15 cellular contexts compared by ENCODE assay signal in the genomic region with DNA sequence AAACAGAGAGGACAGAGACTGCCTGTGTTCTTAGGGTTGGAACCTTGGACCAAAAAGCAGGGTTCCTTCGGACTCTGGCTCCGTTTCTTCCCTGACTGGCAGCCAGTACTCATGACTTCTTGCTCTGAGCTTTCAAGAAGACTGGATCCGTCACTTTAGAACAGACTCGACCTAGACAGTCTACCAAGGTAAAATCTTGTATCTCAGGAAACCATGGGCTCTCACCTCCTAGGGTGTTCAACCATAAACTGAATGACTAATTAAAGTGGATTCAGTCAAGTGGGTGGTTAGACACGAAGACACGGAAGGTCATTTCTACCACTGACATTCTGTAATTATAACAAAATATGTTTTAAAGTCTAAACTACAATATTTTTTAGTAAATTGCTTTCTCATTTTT.
DNase-seq lines count a peak whose midpoint lies in the region; ATAC-seq and TF ChIP-seq lines count a peak whose summit lies in the region.
"Had no signal": no experiment of that assay in that cellular context is flagged by ENCODE, and none has a peak within 500 bp of the region (broad histone marks: within the 10 kb centered on the region; RNA-seq: fewer than 3 reads in every experiment).

No MANE protein-coding gene starts in this region.

- peaks cover 3 to 8% of the 10 kb centered on the region in 2 donors for H3K36me3 Mint-ChIP-seq in activated T-cell treated with anti-CD3 and anti-CD28 coated beads, Interleukin-2, amount 50 U/mL, for 72 hours (ENCODE audit: insufficient read depth in 2 of 2)
- H3K36me3 Mint-ChIP-seq in immature natural killer cell, result no peaks in the 10 kb centered on the region
- H3K36me3 Mint-ChIP-seq in stimulated activated effector memory CD8-positive, alpha-beta T cell treated with anti-CD3 and anti-CD28 coated beads, Interleukin-12 subunit alpha, Interleukin-12 subunit beta, amount 100 ng/mL, for 72 hours, result no peaks in the 10 kb centered on the region

- H3K4me3 Mint-ChIP-seq in activated T-cell treated with anti-CD3 and anti-CD28 coated beads, Interleukin-2, amount 50 U/mL, for 72 hours, result no peak overlapping the region
- H3K4me3 Mint-ChIP-seq in immature natural killer cell, result peak overlapping the region in 4 of 5 donors; percentile 23 to 59 (median 29)
- no peak overlapping the region for H3K4me3 Mint-ChIP-seq in stimulated activated effector memory CD8-positive, alpha-beta T cell treated with anti-CD3 and anti-CD28 coated beads, Interleukin-12 subunit alpha, Interleukin-12 subunit beta, amount 100 ng/mL, for 72 hours
- H3K4me3 Mint-ChIP-seq: HFFc6 had no signal

- peak in 1 of 2 donors; percentile 45 for ATAC-seq in activated T-cell treated with anti-CD3 and anti-CD28 coated beads, Interleukin-2, amount 50 U/mL, for 72 hours (replicated peaks in 1 of 2)
- ATAC-seq in stimulated activated effector memory CD8-positive, alpha-beta T cell treated with anti-CD3 and anti-CD28 coated beads, Interleukin-12 subunit alpha, Interleukin-12 subunit beta, amount 100 ng/mL, for 72 hours, result peak; percentile 97
- ATAC-seq in GM21723 (IDR thresholded peaks at IDR 0.05; ENCODE audit: unreplicated experiment) (no peak), Right ventricle myocardium inferior (no peak)
- ATAC-seq: HepG2 had no signal

- no peak for DNase-seq in activated T-cell treated with anti-CD3 and anti-CD28 coated beads, Interleukin-2, amount 50 U/mL, for 72 hours
- no peak for DNase-seq in activated T-cell treated with anti-CD3 and anti-CD28 coated beads for 4 hours
- peak; percentile 55 to 63 (median 58) for DNase-seq in immature natural killer cell
- no peak for DNase-seq in stimulated activated effector memory CD8-positive, alpha-beta T cell treated with anti-CD3 and anti-CD28 coated beads, Interleukin-12 subunit alpha, Interleukin-12 subunit beta, amount 100 ng/mL, for 72 hours (ENCODE audit: low spot score in 2 of 2)
- DNase-seq in Right ventricle myocardium inferior (ENCODE audit: missing footprints), result no peak
- DNase-seq: 8988T, AML-193, DMS53, GF-D8, HCEC 1CT, HFFc6 had no signal

- no peak for TF ChIP-seq CTCF in Loucy (conservative IDR thresholded peaks at IDR 0.05; ENCODE audit: low read length)

- H3K4me1 Mint-ChIP-seq in activated T-cell treated with anti-CD3 and anti-CD28 coated beads, Interleukin-2, amount 50 U/mL, for 72 hours (ENCODE audit: low read depth), result peaks cover 30% of the 10 kb centered on the region
- peaks cover 12 to 30% of the 10 kb centered on the region in 2 donors for H3K4me1 Mint-ChIP-seq in immature natural killer cell
- H3K4me1 Mint-ChIP-seq in stimulated activated effector memory CD8-positive, alpha-beta T cell treated with anti-CD3 and anti-CD28 coated beads, Interleukin-12 subunit alpha, Interleukin-12 subunit beta, amount 100 ng/mL, for 72 hours, result peaks cover 15% of the 10 kb centered on the region

- peak overlapping the region; percentile 10 for H3K27ac Mint-ChIP-seq in activated T-cell treated with anti-CD3 and anti-CD28 coated beads, Interleukin-2, amount 50 U/mL, for 72 hours
- peak overlapping the region in 5 of 6 donors; percentile 55 to 79 (median 63) for H3K27ac Mint-ChIP-seq in immature natural killer cell
- peak overlapping the region; percentile 78 for H3K27ac Mint-ChIP-seq in stimulated activated effector memory CD8-positive, alpha-beta T cell treated with anti-CD3 and anti-CD28 coated beads, Interleukin-12 subunit alpha, Interleukin-12 subunit beta, amount 100 ng/mL, for 72 hours
- H3K27ac Mint-ChIP-seq: HFFc6 had no signal

- intact Hi-C loops in Right ventricle myocardium inferior (cut with DNase I), result no loop called here

- H3K9me2 ChIP-seq in Loucy (replicated peaks; ENCODE audit: low read depth, low read length), result no peaks in the 10 kb centered on the region

- no peaks in the 10 kb centered on the region for H3K9me3 ChIP-seq in Loucy (ENCODE audit: insufficient read depth, low read depth, low read length)

- H3K9me3 Mint-ChIP-seq in activated T-cell treated with anti-CD3 and anti-CD28 coated beads, Interleukin-2, amount 50 U/mL, for 72 hours, result peaks cover 5% of the 10 kb centered on the region in 2 donors
- H3K9me3 Mint-ChIP-seq in immature natural killer cell, result no peaks in the 10 kb centered on the region
- H3K9me3 Mint-ChIP-seq in stimulated activated effector memory CD8-positive, alpha-beta T cell treated with anti-CD3 and anti-CD28 coated beads, Interleukin-12 subunit alpha, Interleukin-12 subunit beta, amount 100 ng/mL, for 72 hours, result peaks cover 3% of the 10 kb centered on the region
- H3K9me3 Mint-ChIP-seq: HFFc6 had no signal

- no peaks in the 10 kb centered on the region for H3F3A ChIP-seq in Loucy (ENCODE audit: low read depth)

- 0 out of 2 replicates have a peak overlapping the region, but pooled peaks have one; percentile 32 for H2AFZ ChIP-seq in Loucy (ENCODE audit: low read length)

- no peaks in the 10 kb centered on the region for H4K20me1 ChIP-seq in Loucy (ENCODE audit: insufficient read depth, low read length, poor library complexity, severe bottlenecking)
- H4K20me1 ChIP-seq: BLaER1 had no signal

- H3K27me3 Mint-ChIP-seq in activated T-cell treated with anti-CD3 and anti-CD28 coated beads, Interleukin-2, amount 50 U/mL, for 72 hours (ENCODE audit: low read depth), result no peaks in the 10 kb centered on the region
- H3K27me3 Mint-ChIP-seq in immature natural killer cell (ENCODE audit: low read depth in 3 of 3), result peaks cover 0 to 6% (median 3%) of the 10 kb centered on the region in 3 donors

- no peak overlapping the region for H3K4me3 ChIP-seq in Loucy (ENCODE audit: low read length, poor library complexity, severe bottlenecking)
- H3K4me3 ChIP-seq: BLaER1 had no signal

- no peak overlapping the region for H3K4me2 ChIP-seq in Loucy (ENCODE audit: low read depth, low read length, poor library complexity, severe bottlenecking)
- H3K4me2 ChIP-seq: BLaER1 had no signal

- H3K79me2 ChIP-seq in Loucy (ENCODE audit: insufficient read depth, low read length), result no peaks in the 10 kb centered on the region

- H3K4me1 ChIP-seq in Loucy (ENCODE audit: insufficient read depth, low read length, poor library complexity, severe bottlenecking), result peaks cover 9% of the 10 kb centered on the region

- no peak overlapping the region for H3K9ac ChIP-seq in Loucy (ENCODE audit: low read depth, low read length, poor library complexity, severe bottlenecking)
- H3K9ac ChIP-seq: BLaER1 had no signal

- no peaks in the 10 kb centered on the region; the same call in 1 of the 2 replicates for H3K36me3 ChIP-seq in Loucy (ENCODE audit: insufficient read depth, low read length)
- H3K36me3 ChIP-seq: BLaER1 had no signal

- H3K27me3 ChIP-seq in Loucy (ENCODE audit: insufficient read depth, low read length, poor library complexity, severe bottlenecking), result no peaks in the 10 kb centered on the region
- H3K27me3 ChIP-seq: BLaER1 had no signal

Comparison
In these comparisons a context has a peak if more than half of its experiments do, and no peak if none do; other contexts are left out.
1. DNase-seq: peak in immature natural killer cell (3 of 3); none in activated T-cell treated with anti-CD3 and anti-CD28 coated beads, Interleukin-2, amount 50 U/mL, for 72 hours (0 of 2), activated T-cell treated with anti-CD3 and anti-CD28 coated beads for 4 hours (single experiment), stimulated activated effector memory CD8-positive, alpha-beta T cell treated with anti-CD3 and anti-CD28 coated beads, Interleukin-12 subunit alpha, Interleukin-12 subunit beta, amount 100 ng/mL, for 72 hours (0 of 2) and Right ventricle myocardium inferior (single experiment).
2. H3K27ac Mint-ChIP-seq: peak in every context shown above with its lines; median percentile 78 in stimulated activated effector memory CD8-positive, alpha-beta T cell treated with anti-CD3 and anti-CD28 coated beads, Interleukin-12 subunit alpha, Interleukin-12 subunit beta, amount 100 ng/mL, for 72 hours; 63 in immature natural killer cell; 10 in activated T-cell treated with anti-CD3 and anti-CD28 coated beads, Interleukin-2, amount 50 U/mL, for 72 hours.
3. H3K4me3 Mint-ChIP-seq: peak in immature natural killer cell (4 of 5); none in activated T-cell treated with anti-CD3 and anti-CD28 coated beads, Interleukin-2, amount 50 U/mL, for 72 hours (0 of 2) and stimulated activated effector memory CD8-positive, alpha-beta T cell treated with anti-CD3 and anti-CD28 coated beads, Interleukin-12 subunit alpha, Interleukin-12 subunit beta, amount 100 ng/mL, for 72 hours (single experiment).